ENCODE assay signal across 17 cellular contexts in genomic region chr2:10033251-10034006, GRCh38. TPM values are rescaled to one million over a fixed set of nuclear protein-coding genes. Genes with fewer than 3 reads are reported as not detected.
DNase-seq lines count a peak whose midpoint lies in the region; ATAC-seq and TF ChIP-seq lines count a peak whose summit lies in the region.
"Had no signal": no experiment of that assay in that cellular context is flagged by ENCODE, and none has a peak within 500 bp of the region (broad histone marks: within the 10 kb centered on the region; RNA-seq: fewer than 3 reads in every experiment).

No MANE protein-coding gene starts in this region.

- H3K27me3 Mint-ChIP-seq in endodermal cell (ENCODE audit: insufficient read depth) (no peaks in the 10 kb centered on the region), neural progenitor cell (ENCODE audit: insufficient read depth, low read depth) (peaks cover 5% of the 10 kb centered on the region)

- TF ChIP-seq CTCF in IMR-90 (conservative IDR thresholded peaks at IDR 0.05; ENCODE audit: low read depth, low read length) (no peak), endodermal cell (conservative IDR thresholded peaks at IDR 0.05) (no peak), neural progenitor cell (IDR thresholded peaks at IDR 0.05) (no peak)

- H3K27me3 ChIP-seq in IMR-90 (ENCODE audit: control insufficient read depth, insufficient read depth, low read length), result no peaks in the 10 kb centered on the region
- no peaks in the 10 kb centered on the region for H3K27me3 ChIP-seq in endodermal cell (ENCODE audit: control insufficient read depth, insufficient read depth, low read length, poor library complexity, severe bottlenecking)
- H3K27me3 ChIP-seq in neural progenitor cell, result no peaks in the 10 kb centered on the region

- no peak overlapping the region for H3K23ac ChIP-seq in IMR-90 (ENCODE audit: low read depth, low read length)

- H4K20me1 ChIP-seq in IMR-90 (ENCODE audit: insufficient read depth, low read length) (no peaks in the 10 kb centered on the region), neural progenitor cell (ENCODE audit: low read depth) (no peaks in the 10 kb centered on the region)

- H3K79me1 ChIP-seq in IMR-90 (ENCODE audit: low read depth in 1 of 2, low read length in 2 of 2), result no peaks in the 10 kb centered on the region

- peak overlapping the region; percentile 44 for H3K27ac Mint-ChIP-seq in endodermal cell
- peak overlapping the region; percentile 76 for H3K27ac Mint-ChIP-seq in neural progenitor cell

- H3K79me2 ChIP-seq in neural progenitor cell (ENCODE audit: low read depth), result no peaks in the 10 kb centered on the region

- WGBS in IMR-90 (ENCODE audit: extremely low coverage in 2 of 2, insufficient read length in 1 of 2), 2 experiments, result 77% methylated on average over 6 of the region's 14 CpGs; no CpG with 5 or more reads in 1 of the 2 experiments
- WGBS in endodermal cell (ENCODE audit: insufficient coverage in 1 of 2, insufficient read length in 1 of 2), 2 experiments, result 80 to 90% methylated on average over 9 to 14 of the region's 14 CpGs

- in situ Hi-C loops in IMR-90 (cut with MboI; ENCODE audit: low sequenced_read_pairs), result no loop called here

- H3F3A ChIP-seq in neural progenitor cell (ENCODE audit: low read depth), result no peaks in the 10 kb centered on the region

- no peaks in the 10 kb centered on the region for H3K36me3 Mint-ChIP-seq in endodermal cell (ENCODE audit: low read depth)
- H3K36me3 Mint-ChIP-seq in neural progenitor cell, result no peaks in the 10 kb centered on the region

- H4K91ac ChIP-seq in IMR-90 (ENCODE audit: insufficient read depth, low read depth, low read length), result no peak overlapping the region

- ATAC-seq in Right ventricle myocardium inferior, result peak; percentile 1
- ATAC-seq in left cardiac atrium, result no peak
- no peak for ATAC-seq in IMR-90 (ENCODE audit: low read depth)
- ATAC-seq in GM19035 (IDR thresholded peaks at IDR 0.05; ENCODE audit: unreplicated experiment), result no peak

- no peak overlapping the region for H2BK15ac ChIP-seq in IMR-90 (ENCODE audit: low read depth, low read length)

- peaks cover 9% of the 10 kb centered on the region for H3K4me1 Mint-ChIP-seq in endodermal cell
- H3K4me1 Mint-ChIP-seq in neural progenitor cell, result peaks cover 22% of the 10 kb centered on the region

- H3K9me3 Mint-ChIP-seq in endodermal cell, result no peaks in the 10 kb centered on the region
- H3K9me3 Mint-ChIP-seq in neural progenitor cell, result no peaks in the 10 kb centered on the region

- H3K36me3 ChIP-seq in IMR-90 (ENCODE audit: control insufficient read depth, insufficient read depth, low read length) (no peaks in the 10 kb centered on the region), endodermal cell (ENCODE audit: control insufficient read depth, insufficient read depth, low read length) (no peaks in the 10 kb centered on the region), neural progenitor cell (no peaks in the 10 kb centered on the region)

- H3K27ac ChIP-seq in IMR-90 (ENCODE audit: insufficient read depth, low read length) (no peak overlapping the region), endodermal cell (ENCODE audit: low read depth, low read length) (no peak overlapping the region), neural progenitor cell (no peak overlapping the region)
- H3K27ac ChIP-seq: KMS-11 had no signal

- H3K4me1 ChIP-seq in IMR-90 (ENCODE audit: control insufficient read depth, insufficient read depth, low read length) (peaks cover 6% of the 10 kb centered on the region; the same call in 1 of the 2 replicates), endodermal cell (ENCODE audit: control insufficient read depth, insufficient read depth, low read length) (peaks cover 9% of the 10 kb centered on the region), neural progenitor cell (peaks cover 19% of the 10 kb centered on the region)

- H2AK9ac ChIP-seq in IMR-90 (replicated peaks; ENCODE audit: low read depth, low read length, poor library complexity), result no peak overlapping the region

- H3K9ac ChIP-seq in IMR-90 (ENCODE audit: low read depth, low read length), result no peak overlapping the region
- no peak overlapping the region for H3K9ac ChIP-seq in endodermal cell (ENCODE audit: extremely low read depth, low read length, poor library complexity, severe bottlenecking)
- no peak overlapping the region for H3K9ac ChIP-seq in neural progenitor cell
- H3K9ac ChIP-seq: KMS-11 had no signal

- H3K9me3 ChIP-seq in IMR-90 (ENCODE audit: control insufficient read depth, insufficient read depth, low read length) (no peaks in the 10 kb centered on the region), endodermal cell (ENCODE audit: control insufficient read depth, low read length) (no peaks in the 10 kb centered on the region), neural progenitor cell (ENCODE audit: low read depth) (no peaks in the 10 kb centered on the region)

- H4K8ac ChIP-seq in IMR-90 (ENCODE audit: low read depth in 2 of 2, low read length in 2 of 2), result no peak overlapping the region

- CTCF ChIA-PET in IMR-90 (lab: Yijun Ruan, JAX), result no interaction called here

- BruUV-seq in IMR-90 (replicated peaks; lab: Mats Ljungman, UMichigan), result no TSS peak

- H2AFZ ChIP-seq in IMR-90 (replicated peaks; ENCODE audit: low read length, poor library complexity) (peak overlapping the region; percentile 49), neural progenitor cell (replicated peaks) (no peak overlapping the region)

- DNase-seq in Right ventricle myocardium inferior (ENCODE audit: missing footprints) (peak; percentile 64), left cardiac atrium (no peak), IMR-90 (no peak), endodermal cell (peak; percentile 50), neural progenitor cell (ENCODE audit: low spot score) (no peak), SKM-1 treated with dmso at 0.1 percent for 144 hours (lab: John Stamatoyannopoulos, UW; ENCODE audit: unreplicated experiment) (no peak)
- DNase-seq in activated CD8-positive, alpha-beta memory T cell treated with anti-CD3 and anti-CD28 coated beads for 24 hours, result no peak
- DNase-seq: HCEC 1CT, MV-4-11, NCI-H187, NCI-H2107, NCI-H2227 treated with DMSO at 0.1 percent for 48 hours, NCI-H524, NCI-H82, SIG-M5 had no signal

- peaks cover 4% of the 10 kb centered on the region; the same call in 1 of the 2 replicates for H3K9me1 ChIP-seq in IMR-90 (ENCODE audit: insufficient read depth, low read length)

- no peak overlapping the region for H3K4me3 Mint-ChIP-seq in endodermal cell
- no peak overlapping the region for H3K4me3 Mint-ChIP-seq in neural progenitor cell

- no peak overlapping the region for H2BK5ac ChIP-seq in IMR-90 (ENCODE audit: low read depth, low read length, poor library complexity, severe bottlenecking)

- no peak for TF ChIP-seq POLR2A in IMR-90 (IDR thresholded peaks at IDR 0.05; ENCODE audit: low read depth, low read length)

- no peak overlapping the region for H3K4me2 ChIP-seq in IMR-90 (ENCODE audit: low read depth, low read length)
- no peak overlapping the region for H3K4me2 ChIP-seq in neural progenitor cell
- H3K4me2 ChIP-seq: KMS-11 had no signal

- H2BK20ac ChIP-seq in IMR-90 (ENCODE audit: low read depth, low read length), result no peak overlapping the region

- no peak overlapping the region for H3K4me3 ChIP-seq in IMR-90 (ENCODE audit: insufficient read depth, low read depth, low read length)
- H3K4me3 ChIP-seq in endodermal cell (ENCODE audit: low read length), result no peak overlapping the region
- H3K4me3 ChIP-seq in neural progenitor cell, result no peak overlapping the region

- H3K4ac ChIP-seq in IMR-90 (ENCODE audit: low read depth, low read length), result no peak overlapping the region

- intact Hi-C loops in Right ventricle myocardium inferior (cut with DNase I) (no loop called here), left cardiac atrium (cut with DNase I) (no loop called here), IMR-90 (cut with micrococcal nuclease) (no loop called here)

- no peak overlapping the region for H3K14ac ChIP-seq in IMR-90 (replicated peaks; ENCODE audit: low read depth, low read length)

- no peak for TF ChIP-seq RAD21 in IMR-90 (IDR thresholded peaks at IDR 0.05; ENCODE audit: low read length)

- no peak overlapping the region for H4K5ac ChIP-seq in IMR-90 (ENCODE audit: low read depth, low read length)

- POLR2A ChIA-PET in IMR-90 (lab: Charles Lee; ENCODE audit: unreplicated experiment), result interaction anchor here (0.5 kb wide), 1 partner anchor 8 kb away, joined by 8 read pairs; no protein-coding TSS in a partner anchor

- dilution Hi-C loops in IMR-90 (cut with HindIII; ENCODE audit: low sequenced_read_pairs, unreplicated experiment), result no loop called here

- no peak overlapping the region for H3K18ac ChIP-seq in IMR-90 (ENCODE audit: low read depth, low read length)

- H3K56ac ChIP-seq in IMR-90 (ENCODE audit: extremely low read depth, insufficient read depth, low read length), result no peak overlapping the region

- H2AK5ac ChIP-seq in IMR-90 (ENCODE audit: low read depth, low read length), result no peak overlapping the region

- H2BK120ac ChIP-seq in IMR-90 (ENCODE audit: low read depth, low read length), result no peak overlapping the region

TF ChIP-seq in IMR-90, 13 proteins besides CTCF, POLR2A, EP300 and RAD21 (continues in another document):
- TF ChIP-seq MAFK (IDR thresholded peaks at IDR 0.05; ENCODE audit: low read depth, low read length), result no peak
- TF ChIP-seq MXI1 (IDR thresholded peaks at IDR 0.05; ENCODE audit: borderline replicate concordance, low read depth, low read length), result no peak
- no peak for TF ChIP-seq RCOR1 (IDR thresholded peaks at IDR 0.05; ENCODE audit: insufficient replicate concordance, low read length)
- TF ChIP-seq CHD1 (IDR thresholded peaks at IDR 0.05; ENCODE audit: low read depth, low read length), result no peak
- no peak for TF ChIP-seq MAZ (IDR thresholded peaks at IDR 0.05; ENCODE audit: borderline replicate concordance, low read depth, low read length)
- TF ChIP-seq BHLHE40 (IDR thresholded peaks at IDR 0.05; ENCODE audit: low read depth, low read length), result no peak

RNA-seq across cellular contexts. Expression of gene KLF11, which starts 9.9 kb away (rescaled TPM):
- 28.2 TPM for total RNA-seq in Right ventricle myocardium inferior
- total RNA-seq in left cardiac atrium, result 10 to 100 TPM; 21.7 to 32.0 TPM
- total RNA-seq in IMR-90 (2012; rRNA removed), result 2.0 and 2.2 TPM in 2 replicates
- 2.4 and 2.5 TPM in 2 replicates for polyA plus RNA-seq in IMR-90 (2012; rRNA removed)
- 2.4 TPM in 2 replicates for polyA plus RNA-seq in IMR-90 (2012; cell fraction: cytosol; rRNA removed)
- polyA plus RNA-seq in IMR-90 (2012; cell fraction: nucleus; rRNA removed; ENCODE audit: low replicate concordance), result 2.3 and 3.4 TPM in 2 replicates
- 10 to 100 TPM in 1 of 2 donors, 1 to 10 TPM in 1; 9.3 to 13.1 TPM for total RNA-seq in endodermal cell
- polyA plus RNA-seq in endodermal cell (2013, experiment 1 of 2), result 11.6 TPM
- polyA plus RNA-seq in endodermal cell (2013, experiment 2 of 2), result 11.6 TPM
- total RNA-seq in neural progenitor cell (ENCODE audit: low replicate concordance), result 9.6 and 9.7 TPM in 2 replicates

RNA-seq across cellular contexts. Expression of gene CYS1, which starts 46.8 kb away (rescaled TPM):
- total RNA-seq in Right ventricle myocardium inferior (3.2 TPM), left cardiac atrium (1 to 10 TPM; 3.5 to 4.1 TPM), IMR-90 (2012; rRNA removed) (under 0.01 and 0.28 TPM in 2 replicates), endodermal cell (under 1 TPM; 0.29 to 0.44 TPM), neural progenitor cell (ENCODE audit: low replicate concordance) (0.56 TPM in 1 of 2 replicates, not detected in the other)
- 0.12 and 0.17 TPM in 2 replicates for polyA plus RNA-seq in IMR-90 (2012; rRNA removed)
- 0.17 and 0.27 TPM in 2 replicates for polyA plus RNA-seq in IMR-90 (2012; cell fraction: cytosol; rRNA removed)
- polyA plus RNA-seq in IMR-90 (2012; cell fraction: nucleus; rRNA removed; ENCODE audit: low replicate concordance), result 0.06 and 0.14 TPM in 2 replicates
- polyA plus RNA-seq in endodermal cell (2013, experiment 1 of 2), result 0.14 TPM
- polyA plus RNA-seq in endodermal cell (2013, experiment 2 of 2), result 0.50 TPM

Comparison
In these comparisons a context has a peak if more than half of its experiments do, and no peak if none do; other contexts are left out.
1. DNase-seq: peak in Right ventricle myocardium inferior (single experiment) and endodermal cell (single experiment); none in left cardiac atrium (single experiment), IMR-90 (single experiment), neural progenitor cell (single experiment), SKM-1 treated with dmso at 0.1 percent for 144 hours (single experiment) and activated CD8-positive, alpha-beta memory T cell treated with anti-CD3 and anti-CD28 coated beads for 24 hours (single experiment).